In genomic region chr17:2365132-2365531, GRCh38 we compare ENCODE assay signal across 36 cellular contexts.
"Had no signal": no experiment of that assay in that cellular context is flagged by ENCODE, and none has a peak within 500 bp of the region (broad histone marks: within the 10 kb centered on the region; RNA-seq: fewer than 3 reads in every experiment).

No MANE protein-coding gene starts in this region.

- H3K4me1 ChIP-seq: adrenal gland, ascending aorta, breast epithelium, colonic mucosa had no signal

- DNase-seq: activated B cell treated with CpG ODN at 0.5 μM for 24 hours; activated CD4-positive, alpha-beta T cell treated with anti-CD3 and anti-CD28 coated beads for 48 hours; activated CD4-positive, alpha-beta T cell treated with anti-CD3 and anti-CD28 coated beads, Interleukin-2, amount 50 U/mL, for 1 hour; activated CD4-positive, alpha-beta T cell treated with anti-CD3 and anti-CD28 coated beads, Interleukin-2, amount 50 U/mL, for 48 hours; activated CD8-positive, alpha-beta memory T cell treated with anti-CD3 and anti-CD28 coated beads for 24 hours; activated CD8-positive, alpha-beta T cell treated with anti-CD3 and anti-CD28 coated beads for 36 hours; activated effector memory CD4-positive, alpha-beta T cell treated with Interleukin-2 at 50 U/mL for 16 hours; activated gamma-delta T cell treated with Interleukin-2 at 50 U/mL for 16 hours; activated naive CD4-positive, alpha-beta T cell treated with anti-CD3 and anti-CD28 coated beads for 36 hours; activated naive CD8-positive, alpha-beta T cell treated with anti-CD3 and anti-CD28 coated beads for 36 hours; activated naive CD8-positive, alpha-beta T cell treated with anti-CD3 and anti-CD28 coated beads, Interleukin-2, amount 50 U/mL, for 24 hours; activated T-cell treated with anti-CD3 and anti-CD28 coated beads, Interleukin-2, amount 50 U/mL, for 4 hours; adrenal gland; amygdala; central memory CD4-positive, alpha-beta T cell; cerebellar nuclear complex; colonic mucosa; effector CD8-positive, alpha-beta T cell; esophagus squamous epithelium; foreskin melanocyte; T-helper 1 cell; T-helper 17 cell; T1000; WERI-Rb-1 had no signal

- H3K27me3 ChIP-seq: adrenal gland, ascending aorta, breast epithelium, cardiac muscle cell, colonic mucosa, esophagus squamous epithelium, gastroesophageal sphincter had no signal

- H3K4me3 Mint-ChIP-seq: activated B cell treated with CpG ODN at 0.5 μM for 24 hours; activated CD8-positive, alpha-beta T cell treated with anti-CD3 and anti-CD28 coated beads for 36 hours; activated naive CD4-positive, alpha-beta T cell treated with anti-CD3 and anti-CD28 coated beads for 36 hours; activated naive CD4-positive, alpha-beta T cell treated with anti-CD3 and anti-CD28 coated beads, Interleukin-2, amount 50 U/mL, for 24 hours; activated naive CD8-positive, alpha-beta T cell treated with anti-CD3 and anti-CD28 coated beads for 36 hours; activated naive CD8-positive, alpha-beta T cell treated with anti-CD3 and anti-CD28 coated beads, Interleukin-2, amount 50 U/mL, for 24 hours; activated T-cell treated with anti-CD3 and anti-CD28 coated beads, Interleukin-2, amount 50 U/mL, for 4 hours; activated T-helper 17 cell treated with anti-CD3 and anti-CD28 coated beads, Interleukin-2, amount 50 U/mL, for 72 hours; brain; T-helper 17 cell; T-helper 2 cell treated with Interferon-gamma antibody and Interleukin-4, amounts not matched to agents 5 μg/mL and 100 μg/mL, for 36 hours had no signal

- H3K4me3 ChIP-seq: adrenal gland, ascending aorta, breast epithelium, cardiac muscle cell, colonic mucosa, esophagus squamous epithelium, gastroesophageal sphincter had no signal

- H3K27ac ChIP-seq: adrenal gland, ascending aorta, breast epithelium, cardiac muscle cell, colonic mucosa, epithelial cell of prostate, esophagus squamous epithelium, WERI-Rb-1 had no signal

- H3K27ac Mint-ChIP-seq: activated B cell treated with CpG ODN at 0.5 μM for 24 hours; activated CD8-positive, alpha-beta T cell treated with anti-CD3 and anti-CD28 coated beads for 36 hours; activated naive CD4-positive, alpha-beta T cell treated with anti-CD3 and anti-CD28 coated beads for 36 hours; activated naive CD4-positive, alpha-beta T cell treated with anti-CD3 and anti-CD28 coated beads, Interleukin-2, amount 50 U/mL, for 24 hours; activated naive CD8-positive, alpha-beta T cell treated with anti-CD3 and anti-CD28 coated beads for 36 hours; activated naive CD8-positive, alpha-beta T cell treated with anti-CD3 and anti-CD28 coated beads, Interleukin-2, amount 50 U/mL, for 24 hours; activated T-helper 17 cell treated with anti-CD3 and anti-CD28 coated beads, Interleukin-2, amount 50 U/mL, for 72 hours; T-helper 17 cell; T-helper 2 cell treated with Interferon-gamma antibody and Interleukin-4, amounts not matched to agents 5 μg/mL and 100 μg/mL, for 36 hours had no signal

- H3K36me3 Mint-ChIP-seq: activated naive CD4-positive, alpha-beta T cell treated with anti-CD3 and anti-CD28 coated beads, Interleukin-2, amount 50 U/mL, for 24 hours had no signal

- H3K4me1 Mint-ChIP-seq: activated B cell treated with CpG ODN at 0.5 μM for 24 hours; activated naive CD4-positive, alpha-beta T cell treated with anti-CD3 and anti-CD28 coated beads, Interleukin-2, amount 50 U/mL, for 24 hours; activated naive CD8-positive, alpha-beta T cell treated with anti-CD3 and anti-CD28 coated beads for 36 hours; activated naive CD8-positive, alpha-beta T cell treated with anti-CD3 and anti-CD28 coated beads, Interleukin-2, amount 50 U/mL, for 24 hours; activated T-helper 17 cell treated with anti-CD3 and anti-CD28 coated beads, Interleukin-2, amount 50 U/mL, for 72 hours had no signal

- ATAC-seq: activated CD4-positive, CD25-positive, alpha-beta regulatory T cell treated with anti-CD3 and anti-CD28 coated beads, Interleukin-2, amount 50 U/mL, for 24 hours; activated CD8-positive, alpha-beta T cell treated with anti-CD3 and anti-CD28 coated beads for 36 hours; activated naive CD8-positive, alpha-beta T cell treated with anti-CD3 and anti-CD28 coated beads, Interleukin-2, amount 50 U/mL, for 24 hours; activated T-cell treated with anti-CD3 and anti-CD28 coated beads, Interleukin-2, amount 50 U/mL, for 4 hours; activated T-helper 17 cell treated with anti-CD3 and anti-CD28 coated beads, Interleukin-2, amount 50 U/mL, for 72 hours; gastroesophageal sphincter; T-helper 17 cell had no signal

- H3K27me3 Mint-ChIP-seq: activated B cell treated with CpG ODN at 0.5 μM for 24 hours; activated CD8-positive, alpha-beta T cell treated with anti-CD3 and anti-CD28 coated beads for 36 hours; activated naive CD4-positive, alpha-beta T cell treated with anti-CD3 and anti-CD28 coated beads, Interleukin-2, amount 50 U/mL, for 24 hours; activated naive CD8-positive, alpha-beta T cell treated with anti-CD3 and anti-CD28 coated beads for 36 hours; activated naive CD8-positive, alpha-beta T cell treated with anti-CD3 and anti-CD28 coated beads, Interleukin-2, amount 50 U/mL, for 24 hours; activated T-helper 17 cell treated with anti-CD3 and anti-CD28 coated beads, Interleukin-2, amount 50 U/mL, for 72 hours; brain; T-helper 17 cell had no signal

- FAIRE-seq: endometrium, endothelial cell of umbilical vein had no signal

- H3K9me3 ChIP-seq: adrenal gland, ascending aorta, breast epithelium, colonic mucosa, esophagus squamous epithelium, gastroesophageal sphincter had no signal

- H3K9me3 Mint-ChIP-seq: activated B cell treated with CpG ODN at 0.5 μM for 24 hours; activated CD8-positive, alpha-beta T cell treated with anti-CD3 and anti-CD28 coated beads for 36 hours; activated naive CD4-positive, alpha-beta T cell treated with anti-CD3 and anti-CD28 coated beads for 36 hours; activated naive CD4-positive, alpha-beta T cell treated with anti-CD3 and anti-CD28 coated beads, Interleukin-2, amount 50 U/mL, for 24 hours; activated naive CD8-positive, alpha-beta T cell treated with anti-CD3 and anti-CD28 coated beads for 36 hours; activated naive CD8-positive, alpha-beta T cell treated with anti-CD3 and anti-CD28 coated beads, Interleukin-2, amount 50 U/mL, for 24 hours; activated T-cell treated with anti-CD3 and anti-CD28 coated beads, Interleukin-2, amount 50 U/mL, for 4 hours; activated T-helper 17 cell treated with anti-CD3 and anti-CD28 coated beads, Interleukin-2, amount 50 U/mL, for 72 hours; brain; T-helper 2 cell treated with Interferon-gamma antibody and Interleukin-4, amounts not matched to agents 5 μg/mL and 100 μg/mL, for 36 hours had no signal

- H3K36me3 ChIP-seq: breast epithelium, cardiac muscle cell, colonic mucosa had no signal
